18 cellular contexts compared by ENCODE assay signal in genomic region chr22:49192180-49192856, GRCh38.
"Had no signal": no experiment of that assay in that cellular context is flagged by ENCODE, and none has a peak within 500 bp of the region (broad histone marks: within the 10 kb centered on the region; RNA-seq: fewer than 3 reads in every experiment).

No MANE protein-coding gene starts in this region.

- ATAC-seq: left colon; naive thymus-derived CD8-positive, alpha-beta T cell; stimulated activated naive CD8-positive, alpha-beta T cell treated with anti-CD3 and anti-CD28 coated beads, Interleukin-15, Interleukin-2, amounts not matched to agents 100 U/mL and 50 U/mL, for 24 hours had no signal

- H3K4me1 ChIP-seq: transverse colon had no signal

- DNase-seq: activated CD4-positive, alpha-beta memory T cell treated with anti-CD3 and anti-CD28 coated beads, Interleukin-2, amount 10 ng/mL, durations not matched to agents 7 days and 5 days; activated CD4-positive, alpha-beta T cell treated with anti-CD3 and anti-CD28 coated beads for 4 hours; activated effector memory CD4-positive, alpha-beta T cell treated with Interleukin-2 at 50 U/mL for 16 hours; activated naive CD4-positive, alpha-beta T cell treated with anti-CD3 and anti-CD28 coated beads, Interleukin-2, amount 50 U/mL, for 16 hours; activated T-cell treated with anti-CD3 and anti-CD28 coated beads, Interleukin-2, amount 50 U/mL, for 24 hours; caudate nucleus; effector CD8-positive, alpha-beta T cell; foreskin fibroblast; left colon; stimulated activated CD4-positive, alpha-beta T cell treated with anti-CD3 and anti-CD28 coated beads, Interleukin-4, amount 100 ng/mL, for 4 hours; stimulated activated CD8-positive, alpha-beta memory T cell treated with anti-CD3 and anti-CD28 coated beads, Interleukin-4, amount 100 ng/mL, for 48 hours; stimulated activated naive CD8-positive, alpha-beta T cell treated with anti-CD3 and anti-CD28 coated beads, Interleukin-15, Interleukin-2, amounts not matched to agents 100 U/mL and 50 U/mL, for 24 hours; T-helper 2 cell; transverse colon had no signal

- H3K4me3 ChIP-seq: coronary artery, skin epidermis, transverse colon had no signal

- H3K36me3 ChIP-seq: neutrophil, transverse colon had no signal

- H3K27me3 ChIP-seq: transverse colon had no signal

- H3K27ac ChIP-seq: coronary artery, neutrophil, skin epidermis, transverse colon had no signal

- H3K9me3 ChIP-seq: neutrophil, transverse colon had no signal
